Comparison of ENCODE assay signal across 8 cellular contexts in genomic region chr11:1763796-1764661, GRCh38. TPM values are rescaled to one million over a fixed set of nuclear protein-coding genes. Genes with fewer than 3 reads are reported as not detected.
DNase-seq lines count a peak whose midpoint lies in the region; ATAC-seq and TF ChIP-seq lines count a peak whose summit lies in the region.

CTSD (minus strand) TSS chr11:1763927; CDS start chr11:1763859, 68 bp downstream.

- H3K36me3 Mint-ChIP-seq in activated naive CD4-positive, alpha-beta T cell treated with anti-CD3 and anti-CD28 coated beads, Interleukin-2, amount 10 ng/mL, durations not matched to agents 7 days and 5 days: peaks cover 14% of the 10 kb centered on the region

- H3K27me3 Mint-ChIP-seq in activated naive CD4-positive, alpha-beta T cell treated with anti-CD3 and anti-CD28 coated beads, Interleukin-2, amount 10 ng/mL, durations not matched to agents 7 days and 5 days: peaks cover 3% of the 10 kb centered on the region

- no peaks in the 10 kb centered on the region for H3K9me3 Mint-ChIP-seq in activated naive CD4-positive, alpha-beta T cell treated with anti-CD3 and anti-CD28 coated beads, Interleukin-2, amount 10 ng/mL, durations not matched to agents 7 days and 5 days

- H3K4me2 ChIP-seq in SK-N-SH (peak within 1 kb of the TSS; percentile 99), osteoblast (ENCODE audit: insufficient read depth, low read length) (peak within 1 kb of the TSS; percentile 93)

- peak within 1 kb of the TSS in 1 of 2 experiments; percentile 81; a peak in 2 of 4 replicates for H3K27ac ChIP-seq in SK-N-SH (ENCODE audit: low read depth in 2 of 2, low read length in 1 of 2)
- H3K27ac ChIP-seq in osteoblast (ENCODE audit: low read depth, low read length): peak within 1 kb of the TSS; percentile 71
- H3K27ac ChIP-seq in temporal lobe (ENCODE audit: low read depth, low read length): peak within 1 kb of the TSS; percentile 94

- WGBS in SK-N-SH (ENCODE audit: low lambda C conversion rate): 2% methylated on average over 8 of the region's 85 CpGs

- no peak for TF ChIP-seq EP300 in SK-N-SH (IDR thresholded peaks at IDR 0.05; ENCODE audit: borderline replicate concordance in 1 of 2, low read depth in 1 of 2, low read length in 1 of 2)

- H3K9ac ChIP-seq in SK-N-SH: peak within 1 kb of the TSS; percentile 87

- H3K36me3 ChIP-seq in SK-N-SH (replicated peaks in 1 of 2; ENCODE audit: control insufficient read depth in 1 of 2, insufficient read depth in 2 of 2, low read length in 1 of 2) (peaks cover 0 to 22% of the 10 kb centered on the region in 2 experiments), osteoblast (ENCODE audit: insufficient read depth, low read length) (peaks cover 13% of the 10 kb centered on the region)

- peaks cover 21% of the 10 kb centered on the region for H3K79me2 ChIP-seq in SK-N-SH (ENCODE audit: insufficient read depth)
- H3K79me2 ChIP-seq in osteoblast (ENCODE audit: insufficient read depth, low read length): peaks cover 47% of the 10 kb centered on the region

- CTCF ChIA-PET in SK-N-SH (lab: Yijun Ruan, JAX): interaction anchor here (0.6 to 3.5 kb wide), 11 partner anchors 9 to 430 kb away, joined by 3 to 18 read pairs (median 5); no protein-coding TSS in a partner anchor
- CTCF ChIA-PET in activated naive CD4-positive, alpha-beta T cell treated with anti-CD3 and anti-CD28 coated beads, Interleukin-2, amount 10 ng/mL, durations not matched to agents 7 days and 5 days (lab: Charles Lee): interaction anchor here (1.5 kb wide), 1 partner anchor 9 kb away, joined by 6 read pairs; no protein-coding TSS in a partner anchor

- no peaks in the 10 kb centered on the region for H3K27me3 ChIP-seq in SK-N-SH (ENCODE audit: insufficient read depth)
- no peaks in the 10 kb centered on the region for H3K27me3 ChIP-seq in osteoblast (ENCODE audit: insufficient read depth, low read length)

- TF ChIP-seq RAD21 in SK-N-SH (IDR thresholded peaks at IDR 0.05; ENCODE audit: low read length): no peak

- H3K4me1 ChIP-seq in SK-N-SH (ENCODE audit: control insufficient read depth in 1 of 2, insufficient read depth in 2 of 2, low read depth in 1 of 2, low read length in 1 of 2): peaks cover 4 to 19% of the 10 kb centered on the region in 2 experiments; a peak in 3 of 4 replicates
- peaks cover 41% of the 10 kb centered on the region for H3K4me1 ChIP-seq in osteoblast (ENCODE audit: insufficient read depth, low read length)

- TF ChIP-seq CTCF in SK-N-SH (IDR thresholded peaks at IDR 0.05) (peak; percentile 31), osteoblast (IDR thresholded peaks at IDR 0.05; ENCODE audit: extremely low read depth, low read depth, low read length) (no peak)

- peak; percentile 68 for ATAC-seq in GM21526 (IDR thresholded peaks at IDR 0.05; ENCODE audit: low FRiP score, unreplicated experiment)

- H3K4me3 Mint-ChIP-seq in activated naive CD4-positive, alpha-beta T cell treated with anti-CD3 and anti-CD28 coated beads, Interleukin-2, amount 10 ng/mL, durations not matched to agents 7 days and 5 days: peak within 1 kb of the TSS; percentile 83

- no peaks in the 10 kb centered on the region for H3K9me2 ChIP-seq in SK-N-SH

- peak; percentile 56 for DNase-seq in DMS53 treated with DMSO at 0.1 percent for 48 hours (lab: John Stamatoyannopoulos, UW; ENCODE audit: unreplicated experiment)
- peak; percentile 56 for DNase-seq in KG1 (lab: John Stamatoyannopoulos, UW)
- peak; percentile 100 for DNase-seq in SK-N-SH
- DNase-seq in activated naive CD4-positive, alpha-beta T cell treated with anti-CD3 and anti-CD28 coated beads, Interleukin-2, amount 10 ng/mL, durations not matched to agents 7 days and 5 days: peak; percentile 90
- DNase-seq in glomerular endothelial cell (ENCODE audit: extremely low read depth, low read depth, low spot score): no peak
- DNase-seq in osteoblast (ENCODE audit: insufficient read length, low spot score, missing footprints): peak; percentile 100

- H3K4me3 ChIP-seq in SK-N-SH (ENCODE audit: low read depth in 2 of 2, low read length in 1 of 2) (peak within 1 kb of the TSS; percentile 92 to 94), osteoblast (ENCODE audit: insufficient read depth, low read length) (peak within 1 kb of the TSS; percentile 87)

- H2AFZ ChIP-seq in SK-N-SH (ENCODE audit: low read depth) (peak within 1 kb of the TSS; percentile 87), osteoblast (ENCODE audit: low read length) (peak within 1 kb of the TSS; percentile 67)

- H4K20me1 ChIP-seq in SK-N-SH (ENCODE audit: insufficient read depth): no peaks in the 10 kb centered on the region
- peaks cover 16% of the 10 kb centered on the region for H4K20me1 ChIP-seq in osteoblast (ENCODE audit: insufficient read depth, low read length)

- no peaks in the 10 kb centered on the region for H3F3A ChIP-seq in SK-N-SH (replicated peaks; ENCODE audit: insufficient read depth)

- peaks cover 32% of the 10 kb centered on the region for H3K4me1 Mint-ChIP-seq in activated naive CD4-positive, alpha-beta T cell treated with anti-CD3 and anti-CD28 coated beads, Interleukin-2, amount 10 ng/mL, durations not matched to agents 7 days and 5 days

- POLR2A ChIA-PET in SK-N-SH (lab: Yijun Ruan, JAX): interaction anchor here (0.5 to 1.5 kb wide), 4 partner anchors 8 to 70 kb away, joined by 3 to 5 read pairs (median 4); no protein-coding TSS in a partner anchor

- H3K9me3 ChIP-seq in SK-N-SH (no peaks in the 10 kb centered on the region), osteoblast (ENCODE audit: low read depth, low read length) (no peaks in the 10 kb centered on the region)

- H3K27ac Mint-ChIP-seq in activated naive CD4-positive, alpha-beta T cell treated with anti-CD3 and anti-CD28 coated beads, Interleukin-2, amount 10 ng/mL, durations not matched to agents 7 days and 5 days: peak within 1 kb of the TSS; percentile 91

TF ChIP-seq in SK-N-SH, 30 proteins besides CTCF, POLR2A, EP300 and RAD21 (continues in another document):
- TF ChIP-seq NFIC (IDR thresholded peaks at IDR 0.05; ENCODE audit: borderline replicate concordance): no peak
- TF ChIP-seq, protein P1, sequence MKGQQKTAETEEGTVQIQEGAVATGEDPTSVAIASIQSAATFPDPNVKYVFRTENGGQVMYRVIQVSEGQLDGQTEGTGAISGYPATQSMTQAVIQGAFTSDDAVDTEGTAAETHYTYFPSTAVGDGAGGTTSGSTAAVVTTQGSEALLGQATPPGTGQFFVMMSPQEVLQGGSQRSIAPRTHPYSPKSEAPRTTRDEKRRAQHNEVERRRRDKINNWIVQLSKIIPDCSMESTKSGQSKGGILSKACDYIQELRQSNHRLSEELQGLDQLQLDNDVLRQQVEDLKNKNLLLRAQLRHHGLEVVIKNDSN (IDR thresholded peaks at IDR 0.05; ENCODE audit: borderline replicate concordance, low read depth): peak; percentile 95
- no peak for TF ChIP-seq MEF2A (IDR thresholded peaks at IDR 0.05; ENCODE audit: borderline replicate concordance, low read depth)
- no peak for TF ChIP-seq EZH2phosphoT487 (IDR thresholded peaks at IDR 0.05; ENCODE audit: borderline replicate concordance, low read depth)
- no peak for TF ChIP-seq JUND (IDR thresholded peaks at IDR 0.05)
- TF ChIP-seq SIN3A (IDR thresholded peaks at IDR 0.05; ENCODE audit: borderline replicate concordance, low read depth, low read length): 0 out of 2 replicates have a peak, but pooled peaks have one; percentile 38
- TF ChIP-seq GATA2 (CRISPR knock-in tag; IDR thresholded peaks at IDR 0.05): no peak
- TF ChIP-seq, protein P2, sequence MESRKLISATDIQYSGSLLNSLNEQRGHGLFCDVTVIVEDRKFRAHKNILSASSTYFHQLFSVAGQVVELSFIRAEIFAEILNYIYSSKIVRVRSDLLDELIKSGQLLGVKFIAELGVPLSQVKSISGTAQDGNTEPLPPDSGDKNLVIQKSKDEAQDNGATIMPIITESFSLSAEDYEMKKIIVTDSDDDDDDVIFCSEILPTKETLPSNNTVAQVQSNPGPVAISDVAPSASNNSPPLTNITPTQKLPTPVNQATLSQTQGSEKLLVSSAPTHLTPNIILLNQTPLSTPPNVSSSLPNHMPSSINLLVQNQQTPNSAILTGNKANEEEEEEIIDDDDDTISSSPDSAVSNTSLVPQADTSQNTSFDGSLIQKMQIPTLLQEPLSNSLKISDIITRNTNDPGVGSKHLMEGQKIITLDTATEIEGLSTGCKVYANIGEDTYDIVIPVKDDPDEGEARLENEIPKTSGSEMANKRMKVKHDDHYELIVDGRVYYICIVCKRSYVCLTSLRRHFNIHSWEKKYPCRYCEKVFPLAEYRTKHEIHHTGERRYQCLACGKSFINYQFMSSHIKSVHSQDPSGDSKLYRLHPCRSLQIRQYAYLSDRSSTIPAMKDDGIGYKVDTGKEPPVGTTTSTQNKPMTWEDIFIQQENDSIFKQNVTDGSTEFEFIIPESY (IDR thresholded peaks at IDR 0.05; ENCODE audit: borderline replicate concordance, low read depth): no peak
- TF ChIP-seq MXI1 (IDR thresholded peaks at IDR 0.05; ENCODE audit: low read depth, low read length): peak; percentile 68
- no peak for TF ChIP-seq RFX5 (IDR thresholded peaks at IDR 0.05; ENCODE audit: low read length)
- peak; percentile 73 for TF ChIP-seq NRF1 (IDR thresholded peaks at IDR 0.05; ENCODE audit: low read depth, low read length)
- no peak for TF ChIP-seq TEAD4 (IDR thresholded peaks at IDR 0.05; ENCODE audit: borderline replicate concordance, insufficient read depth)
- TF ChIP-seq RXRA (IDR thresholded peaks at IDR 0.05; ENCODE audit: borderline replicate concordance, low read depth): no peak
- no peak for TF ChIP-seq GABPA (IDR thresholded peaks at IDR 0.05; ENCODE audit: low read depth)
- TF ChIP-seq CHD2 (IDR thresholded peaks at IDR 0.05; ENCODE audit: low read length, partially characterized antibody): no peak
- no peak for TF ChIP-seq TCF12 (IDR thresholded peaks at IDR 0.05)
- no peak for TF ChIP-seq FOSL2 (IDR thresholded peaks at IDR 0.05; ENCODE audit: borderline replicate concordance, low read depth)
- no peak for TF ChIP-seq FOXJ3 (CRISPR knock-in tag; IDR thresholded peaks at IDR 0.05)
- TF ChIP-seq, protein P3, sequence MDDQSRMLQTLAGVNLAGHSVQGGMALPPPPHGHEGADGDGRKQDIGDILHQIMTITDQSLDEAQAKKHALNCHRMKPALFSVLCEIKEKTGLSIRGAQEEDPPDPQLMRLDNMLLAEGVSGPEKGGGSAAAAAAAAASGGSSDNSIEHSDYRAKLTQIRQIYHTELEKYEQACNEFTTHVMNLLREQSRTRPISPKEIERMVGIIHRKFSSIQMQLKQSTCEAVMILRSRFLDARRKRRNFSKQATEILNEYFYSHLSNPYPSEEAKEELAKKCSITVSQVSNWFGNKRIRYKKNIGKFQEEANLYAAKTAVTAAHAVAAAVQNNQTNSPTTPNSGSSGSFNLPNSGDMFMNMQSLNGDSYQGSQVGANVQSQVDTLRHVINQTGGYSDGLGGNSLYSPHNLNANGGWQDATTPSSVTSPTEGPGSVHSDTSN (IDR thresholded peaks at IDR 0.05): 0 out of 2 replicates have a peak, but pooled peaks have one; percentile 8

RNA-seq across cellular contexts. Expression of gene CTSD, which starts in this region (rescaled TPM):
- polyA plus RNA-seq in SK-N-SH (2012; rRNA removed): 93.0 and 187 TPM in 2 replicates
- polyA plus RNA-seq in SK-N-SH (2012; cell fraction: cytosol; rRNA removed): 58.5 and 113 TPM in 2 replicates
- 234 TPM in 2 replicates for polyA plus RNA-seq in SK-N-SH (2012; cell fraction: nucleus; rRNA removed)
- total RNA-seq in glomerular endothelial cell (671 and 739 TPM in 2 replicates), osteoblast (491 and 519 TPM in 2 replicates), temporal lobe (36.9 TPM)

Comparison
In these comparisons a context has a peak if more than half of its experiments do, and no peak if none do; other contexts are left out.
1. RNA of gene CTSD (total RNA-seq): 671 to 739 TPM in glomerular endothelial cell and 491 to 519 TPM in osteoblast; 36.9 TPM in temporal lobe (single experiment); every median in the first group is over 10 times any median in the second.